ENCODE assay signal across 9 cellular contexts in genomic region chr7:129095258-129095657, GRCh38. TPM values are rescaled to one million over a fixed set of nuclear protein-coding genes. Genes with fewer than 3 reads are reported as not detected.
DNase-seq lines count a peak whose midpoint lies in the region; ATAC-seq and TF ChIP-seq lines count a peak whose summit lies in the region.
"Had no signal": no experiment of that assay in that cellular context is flagged by ENCODE, and none has a peak within 500 bp of the region (broad histone marks: within the 10 kb centered on the region; RNA-seq: fewer than 3 reads in every experiment).

No MANE protein-coding gene starts in this region.

- no peak for TF ChIP-seq CTCF in omental fat pad (IDR thresholded peaks at IDR 0.05)

- DNase-seq in islet precursor cell, result peak; percentile 15
- no peak for DNase-seq in omental fat pad (ENCODE audit: low spot score)
- DNase-seq in cerebellum (ENCODE audit: low spot score), result no peak
- no peak for DNase-seq in NCI-H526 (lab: John Stamatoyannopoulos, UW)
- DNase-seq: endodermal cell had no signal

- ATAC-seq in GM18861 (IDR thresholded peaks at IDR 0.05; ENCODE audit: unreplicated experiment), result peak; percentile 81
- ATAC-seq in GM21515 (IDR thresholded peaks at IDR 0.05; ENCODE audit: unreplicated experiment), result peak; percentile 90
- ATAC-seq in HG03521 (IDR thresholded peaks at IDR 0.05; ENCODE audit: unreplicated experiment), result peak; percentile 71
- ATAC-seq in omental fat pad (ENCODE audit: low FRiP score), result no peak
- ATAC-seq: WTC11 had no signal

RNA-seq across cellular contexts. Expression of gene TNPO3, which starts 40.3 kb away (rescaled TPM):
- 10 to 100 TPM; 34.1 to 45.9 (median 41.1) TPM for total RNA-seq in omental fat pad
- 64.5 TPM for total RNA-seq in cerebellum

RNA-seq across cellular contexts. Expression of gene TSPAN33, which starts 49.2 kb away (rescaled TPM):
- 1 to 10 TPM; 1.7 to 8.1 (median 7.0) TPM for total RNA-seq in omental fat pad
- 13.6 TPM for total RNA-seq in cerebellum
